15 cellular contexts compared by ENCODE assay signal in genomic region chr1:160436975-160437374, GRCh38. TPM values are rescaled to one million over a fixed set of nuclear protein-coding genes. Genes with fewer than 3 reads are reported as not detected.
A peak's percentile ranks its signal among the peaks of the same experiment; 100 is the strongest.
DNase-seq lines count a peak whose midpoint lies in the region; ATAC-seq lines count a peak whose summit lies in the region.
"Had no signal": no experiment of that assay in that cellular context is flagged by ENCODE, and none has a peak within 500 bp of the region (broad histone marks: within the 10 kb centered on the region; RNA-seq: fewer than 3 reads in every experiment).

No MANE protein-coding gene starts in this region.

- peaks cover 16% of the 10 kb centered on the region for H3K36me3 Mint-ChIP-seq in T-helper 1 cell treated with Interleukin-12 subunit alpha and Interleukin-12 subunit beta and Interleukin-4 antibody, amounts not matched to agents 30 μg/mL and 1 μg/mL, for 36 hours (ENCODE audit: low read depth)
- H3K36me3 Mint-ChIP-seq in IgD-negative memory B cell, result peaks cover 3% of the 10 kb centered on the region
- no peaks in the 10 kb centered on the region for H3K36me3 Mint-ChIP-seq in activated T-helper 17 cell treated with anti-CD3 and anti-CD28 coated beads, Interleukin-2, amount 50 U/mL, for 72 hours (ENCODE audit: low read depth)
- H3K36me3 Mint-ChIP-seq in naive thymus-derived CD8-positive, alpha-beta T cell, result peaks cover 0 to 14% (median 9%) of the 10 kb centered on the region in 3 donors
- H3K36me3 Mint-ChIP-seq: mesothelial cell of epicardium had no signal

- no peak overlapping the region for H3K4me3 Mint-ChIP-seq in T-helper 1 cell treated with Interleukin-12 subunit alpha and Interleukin-12 subunit beta and Interleukin-4 antibody, amounts not matched to agents 30 μg/mL and 1 μg/mL, for 36 hours
- H3K4me3 Mint-ChIP-seq in IgD-negative memory B cell, result peak overlapping the region in 1 of 4 donors; percentile 92
- peak overlapping the region; percentile 87 for H3K4me3 Mint-ChIP-seq in activated T-helper 17 cell treated with anti-CD3 and anti-CD28 coated beads, Interleukin-2, amount 50 U/mL, for 72 hours
- H3K4me3 Mint-ChIP-seq in naive thymus-derived CD8-positive, alpha-beta T cell, result peak overlapping the region in 7 of 10 donors; percentile 2 to 90 (median 78)
- H3K4me3 Mint-ChIP-seq: mesothelial cell of epicardium had no signal

- H3K27me3 Mint-ChIP-seq in T-helper 1 cell treated with Interleukin-12 subunit alpha and Interleukin-12 subunit beta and Interleukin-4 antibody, amounts not matched to agents 30 μg/mL and 1 μg/mL, for 36 hours (ENCODE audit: low read depth), result no peaks in the 10 kb centered on the region
- H3K27me3 Mint-ChIP-seq in IgD-negative memory B cell, result no peaks in the 10 kb centered on the region
- no peaks in the 10 kb centered on the region for H3K27me3 Mint-ChIP-seq in activated T-helper 17 cell treated with anti-CD3 and anti-CD28 coated beads, Interleukin-2, amount 50 U/mL, for 72 hours
- H3K27me3 Mint-ChIP-seq in naive thymus-derived CD8-positive, alpha-beta T cell, result no peaks in the 10 kb centered on the region

- DNase-seq in T-helper 1 cell (no peak), H7 (no peak), NCI-H82 treated with DMSO at 0.1 percent for 48 hours (lab: John Stamatoyannopoulos, UW; ENCODE audit: unreplicated experiment) (no peak)
- no peak for DNase-seq in naive thymus-derived CD8-positive, alpha-beta T cell
- DNase-seq: amygdala, HFFc6, IMR-90, islet precursor cell, NCI-H2227 treated with DMSO at 0.1 percent for 48 hours had no signal

- POLR2A ChIA-PET in naive thymus-derived CD8-positive, alpha-beta T cell (lab: Charles Lee), result no interaction called here

- H3K9me3 Mint-ChIP-seq in T-helper 1 cell treated with Interleukin-12 subunit alpha and Interleukin-12 subunit beta and Interleukin-4 antibody, amounts not matched to agents 30 μg/mL and 1 μg/mL, for 36 hours, result peaks cover 20% of the 10 kb centered on the region
- H3K9me3 Mint-ChIP-seq in IgD-negative memory B cell, result peaks cover 7 to 18% (median 7%) of the 10 kb centered on the region in 3 donors
- peaks cover 4% of the 10 kb centered on the region for H3K9me3 Mint-ChIP-seq in activated T-helper 17 cell treated with anti-CD3 and anti-CD28 coated beads, Interleukin-2, amount 50 U/mL, for 72 hours
- H3K9me3 Mint-ChIP-seq in naive thymus-derived CD8-positive, alpha-beta T cell, result peaks cover 0 to 17% (median 3%) of the 10 kb centered on the region in 9 donors
- H3K9me3 Mint-ChIP-seq: HFFc6 had no signal

- H3K36me3 ChIP-seq in H7 (replicated peaks; ENCODE audit: control insufficient read depth, insufficient read depth, low read length), result no peaks in the 10 kb centered on the region
- H3K36me3 ChIP-seq: SJSA1 had no signal

- no peak for ATAC-seq in activated T-helper 17 cell treated with anti-CD3 and anti-CD28 coated beads, Interleukin-2, amount 50 U/mL, for 72 hours (replicated peaks)
- ATAC-seq in naive thymus-derived CD8-positive, alpha-beta T cell, result no peak
- ATAC-seq in GM19467 (IDR thresholded peaks at IDR 0.05; ENCODE audit: unreplicated experiment), result no peak

- H3K27me3 ChIP-seq in H7 (ENCODE audit: control insufficient read depth, insufficient read depth, low read length), result no peaks in the 10 kb centered on the region
- H3K27me3 ChIP-seq: SJSA1 had no signal

- peak overlapping the region; percentile 70 for H3K27ac Mint-ChIP-seq in T-helper 1 cell treated with Interleukin-12 subunit alpha and Interleukin-12 subunit beta and Interleukin-4 antibody, amounts not matched to agents 30 μg/mL and 1 μg/mL, for 36 hours
- peak overlapping the region in 2 of 3 donors; percentile 94 to 98 for H3K27ac Mint-ChIP-seq in IgD-negative memory B cell
- H3K27ac Mint-ChIP-seq in activated T-helper 17 cell treated with anti-CD3 and anti-CD28 coated beads, Interleukin-2, amount 50 U/mL, for 72 hours, result peak overlapping the region; percentile 94
- H3K27ac Mint-ChIP-seq in naive thymus-derived CD8-positive, alpha-beta T cell, result peak overlapping the region in 9 of 10 donors; percentile 89 to 99 (median 97)
- H3K27ac Mint-ChIP-seq: HFFc6, mesothelial cell of epicardium had no signal

- peaks cover 45% of the 10 kb centered on the region for H3K4me1 Mint-ChIP-seq in T-helper 1 cell treated with Interleukin-12 subunit alpha and Interleukin-12 subunit beta and Interleukin-4 antibody, amounts not matched to agents 30 μg/mL and 1 μg/mL, for 36 hours (ENCODE audit: low read depth)
- peaks cover 28 to 43% (median 30%) of the 10 kb centered on the region in 3 donors for H3K4me1 Mint-ChIP-seq in IgD-negative memory B cell
- peaks cover 32% of the 10 kb centered on the region for H3K4me1 Mint-ChIP-seq in activated T-helper 17 cell treated with anti-CD3 and anti-CD28 coated beads, Interleukin-2, amount 50 U/mL, for 72 hours
- peaks cover 13 to 50% (median 43%) of the 10 kb centered on the region in 4 donors for H3K4me1 Mint-ChIP-seq in naive thymus-derived CD8-positive, alpha-beta T cell
- H3K4me1 Mint-ChIP-seq: mesothelial cell of epicardium had no signal

- no peak overlapping the region for H3K4me3 ChIP-seq in H7 (ENCODE audit: insufficient read depth, low read depth, low read length)
- H3K4me3 ChIP-seq: SJSA1 had no signal

RNA-seq across cellular contexts. Expression of gene VANGL2, which starts 36.6 kb away (rescaled TPM):
- polyA plus RNA-seq in IgD-negative memory B cell, result not detected
- total RNA-seq in activated T-helper 17 cell treated with anti-CD3 and anti-CD28 coated beads, Interleukin-2, amount 50 U/mL, for 72 hours, result not detected
- total RNA-seq in naive thymus-derived CD8-positive, alpha-beta T cell, result under 1 TPM; 0.10 to 0.14 TPM
- polyA plus RNA-seq in naive thymus-derived CD8-positive, alpha-beta T cell, result not detected
- 32.7 and 36.9 TPM in 2 replicates for total RNA-seq in H7 (2014; rRNA removed; shearing (Covaris generic))
- total RNA-seq: HFFc6 had no signal

Comparison
In these comparisons a context has a peak if more than half of its experiments do, and no peak if none do; other contexts are left out.
1. RNA of gene VANGL2, which starts 36.6 kb away (total RNA-seq): 32.7 to 36.9 TPM in H7; 0.10 to 0.14 TPM in naive thymus-derived CD8-positive, alpha-beta T cell and not detected in activated T-helper 17 cell treated with anti-CD3 and anti-CD28 coated beads, Interleukin-2, amount 50 U/mL, for 72 hours; every median in the first group is over 10 times any median in the second.
2. Peak in every context shown above with its lines, with median percentiles within 50 percentile points of each other: H3K27ac Mint-ChIP-seq.